In genomic region chr9:95726756-95727155, GRCh38 we compare ENCODE assay signal across 8 cellular contexts.
DNase-seq lines count a peak whose midpoint lies in the region; ATAC-seq and TF ChIP-seq lines count a peak whose summit lies in the region.

No MANE protein-coding gene starts in this region.

- no peaks in the 10 kb centered on the region for H3K79me2 ChIP-seq in SU-DHL-6 (ENCODE audit: insufficient read depth, low read length)

- DNase-seq in EL, result peak; percentile 55
- DNase-seq in LHCN-M2 (ENCODE audit: low read depth), result peak; percentile 57
- peak; percentile 50 for DNase-seq in glomerular endothelial cell (ENCODE audit: extremely low read depth, low read depth, low spot score)
- no peak for DNase-seq in sigmoid colon
- no peak for DNase-seq in activated naive CD4-positive, alpha-beta T cell treated with anti-CD3 and anti-CD28 coated beads, Interleukin-2, amount 10 ng/mL, durations not matched to agents 7 days and 5 days
- no peak for DNase-seq in T-cell

- no peaks in the 10 kb centered on the region for H3K27me3 ChIP-seq in SU-DHL-6 (ENCODE audit: low read length)
- no peaks in the 10 kb centered on the region for H3K27me3 ChIP-seq in sigmoid colon

- H3F3A ChIP-seq in SU-DHL-6 (ENCODE audit: insufficient read depth), result no peaks in the 10 kb centered on the region

- H3K27ac Mint-ChIP-seq in activated naive CD4-positive, alpha-beta T cell treated with anti-CD3 and anti-CD28 coated beads, Interleukin-2, amount 10 ng/mL, durations not matched to agents 7 days and 5 days, result no peak overlapping the region
- H3K27ac Mint-ChIP-seq in T-cell, result no peak overlapping the region

- POLR2A ChIA-PET in T-cell (lab: Charles Lee), result no interaction called here

- H3K36me3 Mint-ChIP-seq in activated naive CD4-positive, alpha-beta T cell treated with anti-CD3 and anti-CD28 coated beads, Interleukin-2, amount 10 ng/mL, durations not matched to agents 7 days and 5 days, result peaks cover 26% of the 10 kb centered on the region
- H3K36me3 Mint-ChIP-seq in T-cell, result peaks cover 3% of the 10 kb centered on the region

- 66 to 69% methylated on average over 2 of the region's 2 CpGs for WGBS in sigmoid colon, 2 donors

- no peak overlapping the region for H3K4me3 Mint-ChIP-seq in activated naive CD4-positive, alpha-beta T cell treated with anti-CD3 and anti-CD28 coated beads, Interleukin-2, amount 10 ng/mL, durations not matched to agents 7 days and 5 days
- H3K4me3 Mint-ChIP-seq in T-cell, result no peak overlapping the region

- no peaks in the 10 kb centered on the region for H3K9me2 ChIP-seq in SU-DHL-6 (replicated peaks; ENCODE audit: insufficient read depth, low read length)

- H3K36me3 ChIP-seq in SU-DHL-6 (ENCODE audit: low read length) (no peaks in the 10 kb centered on the region), sigmoid colon (no peaks in the 10 kb centered on the region)

- H3K9me3 ChIP-seq in SU-DHL-6 (ENCODE audit: insufficient read depth, low read length) (no peaks in the 10 kb centered on the region; the same call in 1 of the 2 replicates), sigmoid colon (no peaks in the 10 kb centered on the region)

- TF ChIP-seq CTCF in SU-DHL-6 (IDR thresholded peaks at IDR 0.05; ENCODE audit: insufficient read depth, low read length, poor library complexity, severe bottlenecking) (peak; percentile 35), sigmoid colon (IDR thresholded peaks at IDR 0.05) (peak; percentile 28 to 62 (median 52))

- peaks cover 0 to 6% (median 2%) of the 10 kb centered on the region in 4 donors for H3K4me1 ChIP-seq in sigmoid colon

- TF ChIP-seq POLR2A in sigmoid colon (IDR thresholded peaks at IDR 0.05), result no peak

- H3K27ac ChIP-seq in SU-DHL-6 (ENCODE audit: low read depth, low read length), result no peak overlapping the region
- H3K27ac ChIP-seq in sigmoid colon, result no peak overlapping the region

- H3K9ac ChIP-seq in SU-DHL-6 (ENCODE audit: low read length), result no peak overlapping the region

- no peak overlapping the region for H3K4me2 ChIP-seq in SU-DHL-6 (ENCODE audit: low read depth, low read length, poor library complexity, severe bottlenecking)

- H3K27me3 Mint-ChIP-seq in activated naive CD4-positive, alpha-beta T cell treated with anti-CD3 and anti-CD28 coated beads, Interleukin-2, amount 10 ng/mL, durations not matched to agents 7 days and 5 days, result peaks cover 40% of the 10 kb centered on the region
- H3K27me3 Mint-ChIP-seq in T-cell, result peaks cover under 1 to 4% of the 10 kb centered on the region in 2 donors

- intact Hi-C loops in sigmoid colon (cut with DNase I), result loop anchor here (2.0 to 10.0 kb wide), 3 partner anchors 151 to 588 kb away; partner anchors contain the start of gene ERCC6L2

- peaks cover 46% of the 10 kb centered on the region for H3K9me3 Mint-ChIP-seq in activated naive CD4-positive, alpha-beta T cell treated with anti-CD3 and anti-CD28 coated beads, Interleukin-2, amount 10 ng/mL, durations not matched to agents 7 days and 5 days
- peaks cover 0 to 19% (median 7%) of the 10 kb centered on the region in 3 donors for H3K9me3 Mint-ChIP-seq in T-cell

- TF ChIP-seq EP300 in sigmoid colon (IDR thresholded peaks at IDR 0.05), result no peak

- H3K4me1 Mint-ChIP-seq in activated naive CD4-positive, alpha-beta T cell treated with anti-CD3 and anti-CD28 coated beads, Interleukin-2, amount 10 ng/mL, durations not matched to agents 7 days and 5 days, result peaks cover 37% of the 10 kb centered on the region
- peaks cover 46 to 49% (median 47%) of the 10 kb centered on the region in 3 donors for H3K4me1 Mint-ChIP-seq in T-cell

- H4K20me1 ChIP-seq in SU-DHL-6 (ENCODE audit: low read depth, low read length), result no peaks in the 10 kb centered on the region

- ATAC-seq in GM19467 (IDR thresholded peaks at IDR 0.05; ENCODE audit: unreplicated experiment) (no peak), T-cell (replicated peaks in 1 of 4) (no peak)

- no peak overlapping the region for H2AFZ ChIP-seq in SU-DHL-6 (ENCODE audit: low read depth, low read length, severe bottlenecking)

- CTCF ChIA-PET in activated naive CD4-positive, alpha-beta T cell treated with anti-CD3 and anti-CD28 coated beads, Interleukin-2, amount 10 ng/mL, durations not matched to agents 7 days and 5 days (lab: Charles Lee), result interaction anchor here (0.7 to 1.9 kb wide), 11 partner anchors 10 to 494 kb away, joined by 3 to 16 read pairs (median 4); no protein-coding TSS in a partner anchor
- CTCF ChIA-PET in T-cell (lab: Charles Lee), result interaction anchor here in 1 of 2 donors (0.7 to 1.0 kb wide), 2 partner anchors 86 to 287 kb away, joined by 3 read pairs; no protein-coding TSS in a partner anchor

- H3K4me3 ChIP-seq in SU-DHL-6 (ENCODE audit: insufficient read depth, low read length, poor library complexity, severe bottlenecking) (no peak overlapping the region), sigmoid colon (no peak overlapping the region)

Comparison
In these comparisons a context has a peak if more than half of its experiments do, and no peak if none do; other contexts are left out.
1. DNase-seq: peak in EL (single experiment), LHCN-M2 (single experiment) and glomerular endothelial cell (single experiment); none in sigmoid colon (single experiment), activated naive CD4-positive, alpha-beta T cell treated with anti-CD3 and anti-CD28 coated beads, Interleukin-2, amount 10 ng/mL, durations not matched to agents 7 days and 5 days (single experiment) and T-cell (0 of 34).